In genomic region chr9:111896942-111897830, GRCh38 we compare ENCODE assay signal across 8 cellular contexts. TPM values are rescaled to one million over a fixed set of nuclear protein-coding genes. Genes with fewer than 3 reads are reported as not detected.
DNase-seq lines count a peak whose midpoint lies in the region; ATAC-seq, FAIRE-seq and TF ChIP-seq lines count a peak whose summit lies in the region.

No MANE protein-coding gene starts in this region.

- under 1% methylated on average over 71 of the region's 73 CpGs for WGBS in HUES64
- under 1% methylated on average over 23 of the region's 73 CpGs for WGBS in HepG2 (ENCODE audit: low lambda C conversion rate)

- intact Hi-C loops in colonic mucosa (cut with DNase I), result loop anchor here (10.0 kb wide), 1 partner anchor 178 kb away; no protein-coding TSS in a partner anchor
- intact Hi-C loops in HepG2 (cut with micrococcal nuclease; ENCODE audit: unreplicated experiment), result loop anchor here (5.0 to 10.0 kb wide), 3 partner anchors 175 to 1115 kb away; partner anchors contain the start of genes PTBP3 and ZNF883

- H4K20me1 ChIP-seq in HepG2 (ENCODE audit: insufficient read depth, low read length), result peaks cover 7% of the 10 kb centered on the region

- no peaks in the 10 kb centered on the region for H3K27me3 ChIP-seq in HUES64 (ENCODE audit: insufficient read depth, low read length)
- no peaks in the 10 kb centered on the region for H3K27me3 ChIP-seq in colonic mucosa
- no peaks in the 10 kb centered on the region for H3K27me3 ChIP-seq in HepG2 (ENCODE audit: control insufficient read depth in 1 of 2, insufficient read depth in 2 of 2, low read length in 2 of 2)

- ATAC-seq in GM21526 (IDR thresholded peaks at IDR 0.05; ENCODE audit: low FRiP score, unreplicated experiment), result peak; percentile 35
- peak; percentile 41 for ATAC-seq in HepG2

- POLR2A ChIA-PET in HepG2 (lab: Yijun Ruan, JAX), result interaction anchor here (0.6 to 0.8 kb wide), 2 partner anchors 63 to 113 kb away, joined by 3 to 5 read pairs; no protein-coding TSS in a partner anchor

- H3K36me3 ChIP-seq in HUES64 (ENCODE audit: insufficient read depth, low read length), result no peaks in the 10 kb centered on the region
- H3K36me3 ChIP-seq in colonic mucosa, result no peaks in the 10 kb centered on the region
- no peaks in the 10 kb centered on the region for H3K36me3 ChIP-seq in HepG2 (replicated peaks in 1 of 2; ENCODE audit: control insufficient read depth in 1 of 2, insufficient read depth in 2 of 2, low read length in 2 of 2)

- H3K9ac ChIP-seq in HUES64 (ENCODE audit: low read depth, low read length) (peak overlapping the region; percentile 79), colonic mucosa (ENCODE audit: low read depth in 2 of 2, low read length in 2 of 2) (peak overlapping the region; percentile 87 to 98), HepG2 (ENCODE audit: insufficient read depth, low read depth, low read length) (peak overlapping the region; percentile 73)

- no peak for TF ChIP-seq POLR2A in HepG2 (IDR thresholded peaks at IDR 0.05; ENCODE audit: insufficient read depth in 1 of 2, low read depth in 2 of 2, low read length in 2 of 2)

- FAIRE-seq in HepG2 (lab: Jason Lieb, UNC), result no peak

- no peak for TF ChIP-seq EP300 in HepG2 (IDR thresholded peaks at IDR 0.05; ENCODE audit: low read depth in 2 of 2, low read length in 2 of 2)
- TF ChIP-seq EP300 in HepG2 (CRISPR knock-in tag; IDR thresholded peaks at IDR 0.05; ENCODE audit: borderline replicate concordance), result no peak

- peak; percentile 86 for DNase-seq in GM03348 (ENCODE audit: low spot score)
- DNase-seq in colonic mucosa, result peak; percentile 73
- DNase-seq in HepG2 (ENCODE audit: low spot score), result peak; percentile 11
- peak; percentile 16 to 27 for DNase-seq in stimulated activated CD8-positive, alpha-beta memory T cell treated with anti-CD3 and anti-CD28 coated beads, Interleukin-4, amount 100 ng/mL, for 1 hour (ENCODE audit: low read depth in 2 of 2, low spot score in 1 of 2)
- no peak for DNase-seq in ecto neural progenitor cell (ENCODE audit: low spot score)

- TF ChIP-seq RAD21 in HepG2 (CRISPR knock-in tag; IDR thresholded peaks at IDR 0.05), result no peak; the same call in 1 of the 2 replicates

- CTCF ChIA-PET in HepG2 (lab: Yijun Ruan, JAX; ENCODE audit: low intra/inter-chr PET ratio, low total read pairs), result no interaction called here

- in situ Hi-C loops in HepG2 (cut with HindIII; ENCODE audit: extremely low pct_ligation_motif_present, low pct_unique_long_range_greater_than_20kb), result no loop called here

- BruUV-seq in HepG2 (replicated peaks; lab: Mats Ljungman, UMichigan), result no TSS peak

- H3K79me2 ChIP-seq in HepG2 (ENCODE audit: insufficient read depth, low read length), result peaks cover 52% of the 10 kb centered on the region

- H3K4me1 ChIP-seq in HUES64 (ENCODE audit: insufficient read depth, low read length), result peaks cover 20% of the 10 kb centered on the region
- H3K4me1 ChIP-seq in colonic mucosa, result peaks cover 7% of the 10 kb centered on the region
- H3K4me1 ChIP-seq in HepG2 (ENCODE audit: insufficient read depth, low read length), result peaks cover 56% of the 10 kb centered on the region

- H3K9me3 ChIP-seq in HUES64 (ENCODE audit: insufficient read depth, low read depth, low read length), result no peaks in the 10 kb centered on the region
- no peaks in the 10 kb centered on the region for H3K9me3 ChIP-seq in colonic mucosa
- no peaks in the 10 kb centered on the region for H3K9me3 ChIP-seq in HepG2 (ENCODE audit: low read length)

- H3K27ac ChIP-seq in HUES64 (ENCODE audit: low read depth, low read length) (peak overlapping the region; percentile 71), VCaP (peak overlapping the region; percentile 92), colonic mucosa (peak overlapping the region; percentile 95), HepG2 (ENCODE audit: extremely low read length, insufficient read depth, low read length) (peak overlapping the region; percentile 72)

- peak overlapping the region; percentile 81 for H3K4me2 ChIP-seq in HepG2 (ENCODE audit: low read depth, low read length)

- TF ChIP-seq CTCF in VCaP (conservative IDR thresholded peaks at IDR 0.05), result peak; percentile 42
- TF ChIP-seq CTCF in colonic mucosa (IDR thresholded peaks at IDR 0.05), result no peak
- TF ChIP-seq CTCF in HepG2 (CRISPR knock-in tag; IDR thresholded peaks at IDR 0.05), result peak; percentile 42; the same call in 1 of the 2 replicates

- H2AFZ ChIP-seq in HepG2 (ENCODE audit: low read length), result no peak overlapping the region

- H3K4me3 ChIP-seq in HUES64 (ENCODE audit: low read length) (peak overlapping the region; percentile 99), colonic mucosa (peak overlapping the region; percentile 84), HepG2 (replicated peaks in 1 of 3; ENCODE audit: insufficient read depth in 1 of 3, low read depth in 2 of 3, low read length in 3 of 3) (peak overlapping the region; percentile 70 to 91 (median 72))

TF ChIP-seq in HepG2, 621 proteins besides CTCF, POLR2A, EP300 and RAD21 (continues in another document):
- TF ChIP-seq ESRRA (CRISPR knock-in tag; IDR thresholded peaks at IDR 0.05; ENCODE audit: low read depth) (no peak), TEAD2 (CRISPR knock-in tag; IDR thresholded peaks at IDR 0.05) (no peak), PRDM4 (CRISPR knock-in tag; IDR thresholded peaks at IDR 0.05; ENCODE audit: borderline replicate concordance) (no peak)

RNA-seq across cellular contexts. Expression of gene UGCG, which starts 0.6 kb away (rescaled TPM):
- 16.7 TPM for polyA plus RNA-seq in HUES64 (2013, experiment 1 of 2)
- 17.8 TPM for polyA plus RNA-seq in HUES64 (2013, experiment 2 of 2)
- 10 to 100 TPM; 17.6 to 56.1 TPM for total RNA-seq in colonic mucosa
- 9.7 and 13.9 TPM in 2 replicates for total RNA-seq in HepG2 (2016; rRNA removed; fragmentation: Illumina TruSeq; extraction: Trizol)
- total RNA-seq in HepG2 (2016; cell fraction: cytosol; rRNA removed; fragmentation: Illumina TruSeq; extraction: Trizol; ENCODE audit: low read depth), result 1.7 and 3.0 TPM in 2 replicates
- total RNA-seq in HepG2 (2016; cell fraction: insoluble cytoplasmic fraction; rRNA removed; fragmentation: Illumina TruSeq; extraction: Trizol), result 9.4 and 13.3 TPM in 2 replicates
- total RNA-seq in HepG2 (2016; cell fraction: membrane; rRNA removed; fragmentation: Illumina TruSeq; extraction: Trizol), result 5.6 and 7.5 TPM in 2 replicates
- total RNA-seq in HepG2 (2016; cell fraction: nucleus; rRNA removed; fragmentation: Illumina TruSeq; extraction: Trizol), result 17.0 and 18.2 TPM in 2 replicates
- 8.1 and 10.5 TPM in 2 replicates for polyA plus RNA-seq in HepG2 (2011; rRNA removed)
- 3.9 and 7.2 TPM in 2 replicates for polyA plus RNA-seq in HepG2 (2011; cell fraction: cytosol; rRNA removed)
- 3.6 and 4.0 TPM in 2 replicates for polyA plus RNA-seq in HepG2 (2011; cell fraction: nucleus; rRNA removed)
- polyA plus RNA-seq in HepG2 (2012), result 7.5 and 8.2 TPM in 2 replicates
- 0.66 and 0.74 TPM in 2 replicates for polyA plus RNA-seq in HepG2 (2016; cell fraction: cytosol; fragmentation: Illumina TruSeq; extraction: Trizol; ENCODE audit: low read depth)
- polyA plus RNA-seq in HepG2 (2016; cell fraction: insoluble cytoplasmic fraction; fragmentation: Illumina TruSeq; extraction: Trizol; ENCODE audit: low read depth), result 6.2 and 6.3 TPM in 2 replicates
- 1.9 and 2.5 TPM in 2 replicates for polyA plus RNA-seq in HepG2 (2016; cell fraction: membrane; fragmentation: Illumina TruSeq; extraction: Trizol; ENCODE audit: low read depth)
- polyA plus RNA-seq in HepG2 (2016; cell fraction: nucleus; fragmentation: Illumina TruSeq; extraction: Trizol; ENCODE audit: insufficient read depth, low read depth), result 15.4 and 15.5 TPM in 2 replicates
- 6.6 and 14.5 TPM in 2 replicates for polyA minus RNA-seq in HepG2 (2011; rRNA and poly(A)+ RNA removed; ENCODE audit: low replicate concordance)
- 14.6 and 14.9 TPM in 2 replicates for polyA minus RNA-seq in HepG2 (2011; cell fraction: cytosol; rRNA and poly(A)+ RNA removed)
- polyA minus RNA-seq in HepG2 (2011; cell fraction: nucleus; rRNA and poly(A)+ RNA removed), result 15.7 and 19.0 TPM in 2 replicates
